ENCODE assay signal across 14 cellular contexts in genomic region chr6:90611996-90612690, GRCh38. TPM values are rescaled to one million over a fixed set of nuclear protein-coding genes. Genes with fewer than 3 reads are reported as not detected.
DNase-seq lines count a peak whose midpoint lies in the region; ATAC-seq and TF ChIP-seq lines count a peak whose summit lies in the region.
"Had no signal": no experiment of that assay in that cellular context is flagged by ENCODE, and none has a peak within 500 bp of the region (broad histone marks: within the 10 kb centered on the region; RNA-seq: fewer than 3 reads in every experiment).

No MANE protein-coding gene starts in this region.

- no peaks in the 10 kb centered on the region for H3K9me3 Mint-ChIP-seq in activated CD4-positive, alpha-beta T cell treated with anti-CD3 and anti-CD28 coated beads, Interleukin-2, amount 10 ng/mL, durations not matched to agents 24 days and 14 days
- no peaks in the 10 kb centered on the region for H3K9me3 Mint-ChIP-seq in activated CD4-positive, alpha-beta T cell treated with anti-CD3 and anti-CD28 coated beads, Interleukin-2, amount 10 ng/mL, durations not matched to agents 7 days and 5 days

- H3K9ac ChIP-seq in iPS-18a (ENCODE audit: low read length), result peak overlapping the region; percentile 39

- no TSS peak for BruUV-seq in OCI-LY7 (replicated peaks; lab: Mats Ljungman, UMichigan)

- H3K4me1 ChIP-seq in OCI-LY7 (ENCODE audit: insufficient read depth, low read length, poor library complexity, severe bottlenecking) (peaks cover 16% of the 10 kb centered on the region), iPS-18a (ENCODE audit: control insufficient read depth, low read depth, low read length) (peaks cover 20% of the 10 kb centered on the region)
- H3K4me1 ChIP-seq: A549 had no signal

- peak overlapping the region; percentile 88; the same call in 1 of the 2 replicates for H2AFZ ChIP-seq in OCI-LY7 (ENCODE audit: low read length)

- ATAC-seq in GM18858 (IDR thresholded peaks at IDR 0.05; ENCODE audit: unreplicated experiment) (no peak), HG02798 (IDR thresholded peaks at IDR 0.05; ENCODE audit: poor library complexity, unreplicated experiment) (no peak)

- no peaks in the 10 kb centered on the region for H3K36me3 Mint-ChIP-seq in activated CD4-positive, alpha-beta T cell treated with anti-CD3 and anti-CD28 coated beads, Interleukin-2, amount 10 ng/mL, durations not matched to agents 24 days and 14 days (ENCODE audit: low read depth)
- H3K36me3 Mint-ChIP-seq in activated CD4-positive, alpha-beta T cell treated with anti-CD3 and anti-CD28 coated beads, Interleukin-2, amount 10 ng/mL, durations not matched to agents 7 days and 5 days (ENCODE audit: low read depth), result no peaks in the 10 kb centered on the region

- H3K9me3 ChIP-seq in OCI-LY7 (ENCODE audit: low read length) (no peaks in the 10 kb centered on the region), iPS-18a (ENCODE audit: control insufficient read depth, low read depth, low read length) (no peaks in the 10 kb centered on the region)
- H3K9me3 ChIP-seq: A549, lower lobe of right lung, tibial artery had no signal

- no peaks in the 10 kb centered on the region for H4K20me1 ChIP-seq in OCI-LY7 (ENCODE audit: insufficient read depth, low read length)

- CTCF ChIA-PET in activated CD4-positive, alpha-beta T cell treated with anti-CD3 and anti-CD28 coated beads, Interleukin-2, amount 10 ng/mL, durations not matched to agents 7 days and 5 days (lab: Charles Lee), result interaction anchor here (1.6 kb wide), 1 partner anchor 12 kb away, joined by 9 read pairs; no protein-coding TSS in a partner anchor
- CTCF ChIA-PET in OCI-LY7 (lab: Charles Lee; ENCODE audit: unreplicated experiment), result no interaction called here

- no peak for DNase-seq in activated CD4-positive, alpha-beta T cell treated with anti-CD3 and anti-CD28 coated beads, Interleukin-2, amount 10 ng/mL, durations not matched to agents 24 days and 14 days
- no peak for DNase-seq in activated CD4-positive, alpha-beta T cell treated with anti-CD3 and anti-CD28 coated beads, Interleukin-2, amount 10 ng/mL, durations not matched to agents 7 days and 5 days
- no peak for DNase-seq in OCI-LY7 (ENCODE audit: low spot score)
- peak; percentile 56 for DNase-seq in putamen (ENCODE audit: low spot score)
- DNase-seq in medulla oblongata (ENCODE audit: extremely low spot score), result no peak
- DNase-seq: activated CD4-positive, alpha-beta T cell treated with anti-CD3 and anti-CD28 coated beads, Interleukin-2, amount 50 U/mL, for 1 hour; activated effector memory CD4-positive, alpha-beta T cell treated with Interleukin-2 at 50 U/mL for 16 hours; lower lobe of right lung; PC-3; tibial artery had no signal

- H3K4me3 ChIP-seq in OCI-LY7 (ENCODE audit: low read depth, low read length, poor library complexity, severe bottlenecking) (no peak overlapping the region), iPS-18a (ENCODE audit: low read length) (peak overlapping the region; percentile 54)

- H3K27me3 Mint-ChIP-seq in activated CD4-positive, alpha-beta T cell treated with anti-CD3 and anti-CD28 coated beads, Interleukin-2, amount 10 ng/mL, durations not matched to agents 24 days and 14 days, result peaks cover 73% of the 10 kb centered on the region
- peaks cover 77% of the 10 kb centered on the region for H3K27me3 Mint-ChIP-seq in activated CD4-positive, alpha-beta T cell treated with anti-CD3 and anti-CD28 coated beads, Interleukin-2, amount 10 ng/mL, durations not matched to agents 7 days and 5 days

- intact Hi-C loops in activated CD4-positive, alpha-beta T cell treated with anti-CD3 and anti-CD28 coated beads, Interleukin-2, amount 10 ng/mL, durations not matched to agents 24 days and 14 days (cut with micrococcal nuclease), result no loop called here
- intact Hi-C loops in OCI-LY7 (cut with micrococcal nuclease; ENCODE audit: unreplicated experiment), result no loop called here

- peak overlapping the region; percentile 19 for H3K4me3 Mint-ChIP-seq in activated CD4-positive, alpha-beta T cell treated with anti-CD3 and anti-CD28 coated beads, Interleukin-2, amount 10 ng/mL, durations not matched to agents 24 days and 14 days
- H3K4me3 Mint-ChIP-seq in activated CD4-positive, alpha-beta T cell treated with anti-CD3 and anti-CD28 coated beads, Interleukin-2, amount 10 ng/mL, durations not matched to agents 7 days and 5 days, result no peak overlapping the region

- POLR2A ChIA-PET in activated CD4-positive, alpha-beta T cell treated with anti-CD3 and anti-CD28 coated beads, Interleukin-2, amount 10 ng/mL, durations not matched to agents 7 days and 5 days (lab: Charles Lee), result interaction anchor here (0.6 kb wide), 1 partner anchor 708 kb away, joined by 4 read pairs; no protein-coding TSS in a partner anchor
- POLR2A ChIA-PET in OCI-LY7 (lab: Charles Lee), result interaction anchor here (0.6 to 1.4 kb wide), 3 partner anchors 9 to 57 kb away, joined by 3 to 8 read pairs (median 3); no protein-coding TSS in a partner anchor

- H3K79me2 ChIP-seq in OCI-LY7 (ENCODE audit: insufficient read depth, low read depth, low read length), result no peaks in the 10 kb centered on the region

- H3K27me3 ChIP-seq in iPS-18a (ENCODE audit: control insufficient read depth, insufficient read depth, low read length), result peaks cover 36% of the 10 kb centered on the region

- H3K36me3 ChIP-seq in OCI-LY7 (ENCODE audit: insufficient read depth, low read length) (no peaks in the 10 kb centered on the region), iPS-18a (ENCODE audit: control insufficient read depth, low read depth, low read length) (no peaks in the 10 kb centered on the region)
- H3K36me3 ChIP-seq: lower lobe of right lung, tibial artery had no signal

- no peak overlapping the region for H3K27ac ChIP-seq in OCI-LY7 (ENCODE audit: low read depth, low read length, poor library complexity, severe bottlenecking)
- no peak overlapping the region for H3K27ac ChIP-seq in iPS-18a (ENCODE audit: low read length)
- H3K27ac ChIP-seq: A549 had no signal

- H3K9me2 ChIP-seq in OCI-LY7 (ENCODE audit: insufficient read depth, low read length), result no peaks in the 10 kb centered on the region

- H3K4me2 ChIP-seq in OCI-LY7 (ENCODE audit: low read length), result peak overlapping the region; percentile 70; the same call in 1 of the 2 replicates

- H3K27ac Mint-ChIP-seq in activated CD4-positive, alpha-beta T cell treated with anti-CD3 and anti-CD28 coated beads, Interleukin-2, amount 10 ng/mL, durations not matched to agents 24 days and 14 days, result no peak overlapping the region
- H3K27ac Mint-ChIP-seq in activated CD4-positive, alpha-beta T cell treated with anti-CD3 and anti-CD28 coated beads, Interleukin-2, amount 10 ng/mL, durations not matched to agents 7 days and 5 days, result no peak overlapping the region

- H3K4me1 Mint-ChIP-seq in activated CD4-positive, alpha-beta T cell treated with anti-CD3 and anti-CD28 coated beads, Interleukin-2, amount 10 ng/mL, durations not matched to agents 24 days and 14 days, result peaks cover 10% of the 10 kb centered on the region
- H3K4me1 Mint-ChIP-seq in activated CD4-positive, alpha-beta T cell treated with anti-CD3 and anti-CD28 coated beads, Interleukin-2, amount 10 ng/mL, durations not matched to agents 7 days and 5 days, result peaks cover 9% of the 10 kb centered on the region

- no peak for TF ChIP-seq CTCF in OCI-LY7 (conservative IDR thresholded peaks at IDR 0.05; ENCODE audit: low read length)

RNA-seq across cellular contexts. Expression of gene MAP3K7, which starts 25.3 kb away (rescaled TPM):
- 31.8 TPM in 2 replicates for total RNA-seq in activated CD4-positive, alpha-beta T cell treated with anti-CD3 and anti-CD28 coated beads, Interleukin-2, amount 10 ng/mL, durations not matched to agents 24 days and 14 days
- 10 to 100 TPM; 29.1 to 35.2 TPM for total RNA-seq in activated CD4-positive, alpha-beta T cell treated with anti-CD3 and anti-CD28 coated beads, Interleukin-2, amount 10 ng/mL, durations not matched to agents 7 days and 5 days
- 25.6 and 29.5 TPM in 2 replicates for total RNA-seq in OCI-LY7 (2014; rRNA removed; shearing (Covaris generic))
- 45.7 and 46.3 TPM in 2 replicates for total RNA-seq in OCI-LY7 (2022)
